ENCODE assay signal across 23 cellular contexts in the genomic region with DNA sequence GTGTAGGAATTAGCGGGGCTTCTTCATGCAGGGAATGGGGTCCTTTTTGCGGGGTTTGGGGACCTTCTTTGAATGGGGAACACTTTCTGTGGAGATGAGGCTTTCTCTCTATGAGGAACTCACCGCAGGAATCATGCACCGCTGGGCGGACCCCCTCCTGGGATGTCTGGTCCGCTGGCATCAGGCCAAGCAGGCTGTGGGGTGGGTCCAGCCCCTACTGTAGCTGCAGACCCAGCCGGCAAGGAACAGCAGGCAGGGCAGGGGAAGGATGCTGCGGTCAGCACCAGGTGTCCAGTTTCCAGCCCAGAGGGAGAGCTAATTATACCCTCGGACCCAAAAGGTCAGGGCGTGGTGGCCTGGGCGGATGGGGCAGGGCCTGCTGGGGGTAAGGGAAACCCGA. TPM values are rescaled to one million over a fixed set of nuclear protein-coding genes. Genes with fewer than 3 reads are reported as not detected.
A peak's percentile ranks its signal among the peaks of the same experiment; 100 is the strongest.
DNase-seq lines count a peak whose midpoint lies in the region; FAIRE-seq and TF ChIP-seq lines count a peak whose summit lies in the region.
"Had no signal": no experiment of that assay in that cellular context is flagged by ENCODE, and none has a peak within 500 bp of the region (broad histone marks: within the 10 kb centered on the region; RNA-seq: fewer than 3 reads in every experiment).

No MANE protein-coding gene starts in this region.

- peaks cover 7% of the 10 kb centered on the region; the same call in 1 of the 2 replicates for H3K23me2 ChIP-seq in H1 (ENCODE audit: low read depth, low read length)

- POLR2A ChIA-PET in H1 (lab: Charles Lee; ENCODE audit: partially characterized antibody), result interaction anchor here (1.0 kb wide), 1 partner anchor 29 kb away, joined by 3 read pairs; no protein-coding TSS in a partner anchor

- H3K27me3 ChIP-seq in H1 (replicated peaks in 1 of 4; ENCODE audit: control insufficient read depth in 3 of 4, extremely low read depth in 1 of 4, insufficient read depth in 3 of 4, low read length in 3 of 4), result peaks cover 0 to 9% (median 3%) of the 10 kb centered on the region in 4 experiments; a peak in 4 of 7 replicates
- peaks cover 4 to 29% (median 5%) of the 10 kb centered on the region in 3 donors for H3K27me3 ChIP-seq in skeletal muscle tissue (ENCODE audit: control insufficient read depth in 3 of 3, insufficient read depth in 3 of 3, low read length in 3 of 3)

- no peak for TF ChIP-seq EP300 in H1 (IDR thresholded peaks at IDR 0.05; ENCODE audit: borderline replicate concordance in 1 of 2, low read depth in 2 of 2, low read length in 2 of 2)

- H4K20me1 ChIP-seq in H1 (replicated peaks in 1 of 2; ENCODE audit: control insufficient read depth in 1 of 2, insufficient read depth in 2 of 2, low read length in 2 of 2), result no peaks in the 10 kb centered on the region

- DNase-seq in NCI-H2196 (lab: John Stamatoyannopoulos, UW; ENCODE audit: unreplicated experiment) (peak; percentile 31), NCI-H2196 treated with DMSO at 0.1 percent for 48 hours (lab: John Stamatoyannopoulos, UW; ENCODE audit: unreplicated experiment) (no peak), NCI-H69 (lab: John Stamatoyannopoulos, UW) (peak; percentile 85), H1 (ENCODE audit: low read depth in 1 of 2, low spot score in 2 of 2) (no peak), DMS53 treated with DMSO at 0.1 percent for 48 hours (lab: John Stamatoyannopoulos, UW; ENCODE audit: unreplicated experiment) (no peak), GDM1 (lab: John Stamatoyannopoulos, UW) (no peak), NCI-H82 (lab: John Stamatoyannopoulos, UW) (no peak)
- DNase-seq: activated CD8-positive, alpha-beta memory T cell treated with anti-CD3 and anti-CD28 coated beads, Interleukin-2, amount 10 ng/mL, durations not matched to agents 7 days and 5 days; activated naive CD4-positive, alpha-beta T cell treated with anti-CD3 and anti-CD28 coated beads for 36 hours; CD4-positive, alpha-beta T cell; esophagus squamous epithelium; hippocampal formation; kidney glomerular epithelial cell; MG63; NCI-H446; stimulated activated CD4-positive, alpha-beta T cell treated with anti-CD3 and anti-CD28 coated beads, Interleukin-2, amount 100 ng/mL, for 24 hours had no signal

- no peak for FAIRE-seq in H1 (lab: Jason Lieb, UNC)
- FAIRE-seq: A204.1, G401.6 had no signal

- H3K79me1 ChIP-seq in H1 (ENCODE audit: low read depth, low read length), result no peaks in the 10 kb centered on the region

- H3K79me2 ChIP-seq in H1 (ENCODE audit: control insufficient read depth in 1 of 2, insufficient read depth in 2 of 2, low read length in 2 of 2), result no peaks in the 10 kb centered on the region

- H2BK5ac ChIP-seq in H1 (ENCODE audit: low read depth, low read length), result no peak overlapping the region

- no peaks in the 10 kb centered on the region for H3K36me3 ChIP-seq in H1 (ENCODE audit: control insufficient read depth in 2 of 4, insufficient read depth in 4 of 4, low read length in 3 of 4)
- H3K36me3 ChIP-seq in skeletal muscle tissue (ENCODE audit: control insufficient read depth in 3 of 3, insufficient read depth in 3 of 3, low read length in 3 of 3), result peaks cover 2 to 31% (median 21%) of the 10 kb centered on the region in 3 donors
- H3K36me3 ChIP-seq: esophagus squamous epithelium, MG63, thoracic aorta had no signal

- TF ChIP-seq POLR2A in H1 (IDR thresholded peaks at IDR 0.05; ENCODE audit: control extremely low read depth in 1 of 2, low read depth in 2 of 2, low read length in 2 of 2), result no peak

- H2BK15ac ChIP-seq in H1 (ENCODE audit: low read length), result no peak overlapping the region

- no peak for TF ChIP-seq CTCF in H1 (IDR thresholded peaks at IDR 0.05; ENCODE audit: control extremely low read depth in 1 of 3, insufficient read depth in 1 of 3, low read depth in 1 of 3, low read length in 3 of 3)

- H2BK120ac ChIP-seq in H1 (replicated peaks; ENCODE audit: low read depth, low read length), result no peak overlapping the region

- H2AFZ ChIP-seq in H1 (ENCODE audit: low read length), result no peak overlapping the region

- H3K18ac ChIP-seq in H1 (ENCODE audit: extremely low read depth, low read length), result no peak overlapping the region

- no peak overlapping the region for H3K27ac ChIP-seq in H1 (ENCODE audit: low read depth, low read length)
- H3K27ac ChIP-seq in skeletal muscle tissue (ENCODE audit: low read depth, low read length), result no peak overlapping the region
- H3K27ac ChIP-seq: esophagus squamous epithelium, thoracic aorta had no signal

- H4K91ac ChIP-seq in H1 (replicated peaks; ENCODE audit: insufficient read length, low read length), result no peak overlapping the region

- H3K9ac ChIP-seq in H1 (replicated peaks in 1 of 4; ENCODE audit: extremely low read depth in 1 of 4, low read depth in 3 of 4, low read length in 3 of 4) (no peak overlapping the region), skeletal muscle tissue (ENCODE audit: low read depth in 1 of 3, low read length in 3 of 3) (peak overlapping the region; percentile 66 to 86 (median 85))

- no peak overlapping the region for H2AK5ac ChIP-seq in H1 (ENCODE audit: low read depth, low read length)

- H2BK20ac ChIP-seq in H1 (ENCODE audit: low read length), result no peak overlapping the region

- H3K4me2 ChIP-seq in H1 (ENCODE audit: insufficient read depth in 1 of 2, low read depth in 2 of 2, low read length in 2 of 2), result no peak overlapping the region

- CTCF ChIA-PET in H1 (lab: Charles Lee; ENCODE audit: partially characterized antibody), result interaction anchor here (1.2 kb wide), 1 partner anchor 102 kb away, joined by 3 read pairs; no protein-coding TSS in a partner anchor

- no peak overlapping the region for H2BK12ac ChIP-seq in H1 (ENCODE audit: low read depth, low read length)

- H3K23ac ChIP-seq in H1 (ENCODE audit: insufficient read length), result no peak overlapping the region

- H4K8ac ChIP-seq in H1 (ENCODE audit: extremely low read depth, insufficient read depth, low read length), result peak overlapping the region; percentile 59; the same call in 1 of the 2 replicates

- no peak overlapping the region for H3K14ac ChIP-seq in H1 (ENCODE audit: insufficient read length)

- 76% methylated on average over 12 of the region's 12 CpGs; no CpG with 5 or more reads in 1 of the 2 experiments for WGBS in H1 (ENCODE audit: extremely low coverage in 1 of 2, insufficient coverage in 1 of 2, insufficient read length in 1 of 2, insufficient replicate concordance in 2 of 2, low coverage in 1 of 2, low lambda C conversion rate in 2 of 2, missing lambda C conversion rate in 1 of 2), 2 experiments

- no peak overlapping the region for H4K5ac ChIP-seq in H1 (ENCODE audit: insufficient read length, low read depth, low read length)

- no peak for TF ChIP-seq RAD21 in H1 (IDR thresholded peaks at IDR 0.05 in 1 of 2, conservative IDR thresholded peaks at IDR 0.05 in 1 of 2; ENCODE audit: low read depth in 2 of 2, low read length in 2 of 2)

- H3K4ac ChIP-seq in H1 (replicated peaks; ENCODE audit: insufficient read length, low read depth, low read length), result no peak overlapping the region

- H3K4me3 ChIP-seq in H1 (ENCODE audit: extremely low read depth in 1 of 4, insufficient read depth in 2 of 4, low read depth in 3 of 4, low read length in 4 of 4) (no peak overlapping the region), skeletal muscle tissue (ENCODE audit: low read length in 3 of 3) (peak overlapping the region; percentile 69 to 82 (median 79))
- H3K4me3 ChIP-seq: esophagus squamous epithelium, MG63, mucosa of descending colon, thoracic aorta had no signal

- H3K56ac ChIP-seq in H1 (replicated peaks; ENCODE audit: insufficient read length, low read depth, low read length), result no peak overlapping the region

- H3K9me3 ChIP-seq in H1 (ENCODE audit: insufficient read depth in 2 of 2, low read depth in 1 of 2, low read length in 1 of 2), result no peaks in the 10 kb centered on the region
- no peaks in the 10 kb centered on the region for H3K9me3 ChIP-seq in skeletal muscle tissue (ENCODE audit: control insufficient read depth in 3 of 3, low read length in 3 of 3)
- H3K9me3 ChIP-seq: esophagus squamous epithelium, MG63, mucosa of descending colon, thoracic aorta had no signal

- H3K4me1 ChIP-seq in H1 (replicated peaks in 1 of 4; ENCODE audit: control insufficient read depth in 3 of 4, insufficient read depth in 4 of 4, low read length in 3 of 4) (peaks cover 2 to 14% (median 9%) of the 10 kb centered on the region in 4 experiments), skeletal muscle tissue (ENCODE audit: control insufficient read depth in 3 of 3, insufficient read depth in 3 of 3, low read length in 3 of 3) (peaks cover 15 to 37% (median 31%) of the 10 kb centered on the region in 3 donors)

RNA-seq across cellular contexts. Expression of a gene that starts 1.8 kb away (rescaled TPM):
- total RNA-seq in H1 (2021; fragmentation: NEBNext Ultra II Directional; extraction: Animal tissue kit (Norgen Biotek cat#: 25700)), result 3.1 and 4.1 TPM in 2 replicates
- polyA plus RNA-seq in H1 (2011; rRNA removed), result 1.8 and 2.7 TPM in 2 replicates
- 3.3 TPM for polyA plus RNA-seq in H1 (2011; cell fraction: cytosol; rRNA removed)
- polyA plus RNA-seq in H1 (2011; cell fraction: nucleus; rRNA removed), result 8.8 TPM
- polyA plus RNA-seq in H1 (2012, experiment 1 of 2), result 1.9 to 7.3 TPM (median 5.3 TPM) in 4 replicates
- polyA plus RNA-seq in H1 (2012, experiment 2 of 2), result 1.5 TPM
- polyA plus RNA-seq in H1 (2013, experiment 1 of 2), result 2.8 TPM
- polyA plus RNA-seq in H1 (2013, experiment 2 of 2), result 3.1 TPM
- polyA minus RNA-seq in H1 (2011; rRNA and poly(A)+ RNA removed), result 2.0 and 2.5 TPM in 2 replicates
- 1.3 TPM for polyA minus RNA-seq in H1 (2011; cell fraction: cytosol; rRNA and poly(A)+ RNA removed)
- polyA minus RNA-seq in H1 (2011; cell fraction: nucleus; rRNA and poly(A)+ RNA removed), result 2.8 TPM
- total RNA-seq in skeletal muscle tissue, result 119 TPM
- total RNA-seq: activated CD8-positive, alpha-beta memory T cell treated with anti-CD3 and anti-CD28 coated beads, Interleukin-2, amount 10 ng/mL, durations not matched to agents 7 days and 5 days; HT-29 had no signal

RNA-seq across cellular contexts. Expression of a gene that starts 15.8 kb away (rescaled TPM):
- total RNA-seq in H1 (2021; fragmentation: NEBNext Ultra II Directional; extraction: Animal tissue kit (Norgen Biotek cat#: 25700)), result 9.6 and 11.1 TPM in 2 replicates
- 11.8 and 17.4 TPM in 2 replicates for polyA plus RNA-seq in H1 (2011; rRNA removed)
- 6.7 TPM for polyA plus RNA-seq in H1 (2011; cell fraction: cytosol; rRNA removed)
- 11.2 TPM for polyA plus RNA-seq in H1 (2011; cell fraction: nucleus; rRNA removed)
- polyA plus RNA-seq in H1 (2012, experiment 1 of 2), result 6.5 to 13.3 TPM (median 10.4 TPM) in 4 replicates
- polyA plus RNA-seq in H1 (2012, experiment 2 of 2), result 7.3 TPM
- polyA plus RNA-seq in H1 (2013, experiment 1 of 2), result 13.0 TPM
- polyA plus RNA-seq in H1 (2013, experiment 2 of 2), result 14.7 TPM
- 3.5 and 5.2 TPM in 2 replicates for polyA minus RNA-seq in H1 (2011; rRNA and poly(A)+ RNA removed)
- 3.7 TPM for polyA minus RNA-seq in H1 (2011; cell fraction: cytosol; rRNA and poly(A)+ RNA removed)
- polyA minus RNA-seq in H1 (2011; cell fraction: nucleus; rRNA and poly(A)+ RNA removed), result 2.6 TPM
- under 0.01 TPM for total RNA-seq in skeletal muscle tissue
- total RNA-seq: dermis microvascular lymphatic vessel endothelial cell, HT-29, thoracic aorta had no signal

RNA-seq across cellular contexts. Expression of a gene that starts 41.8 kb away (rescaled TPM):
- 103 and 105 TPM in 2 replicates for total RNA-seq in H1 (2021; fragmentation: NEBNext Ultra II Directional; extraction: Animal tissue kit (Norgen Biotek cat#: 25700))
- polyA plus RNA-seq in H1 (2011; rRNA removed), result 77.6 and 107 TPM in 2 replicates
- polyA plus RNA-seq in H1 (2011; cell fraction: cytosol; rRNA removed), result 75.9 TPM
- 70.6 TPM for polyA plus RNA-seq in H1 (2011; cell fraction: nucleus; rRNA removed)
- polyA plus RNA-seq in H1 (2012, experiment 1 of 2), result 56.1 to 88.6 TPM (median 80.3 TPM) in 4 replicates
- polyA plus RNA-seq in H1 (2012, experiment 2 of 2), result 93.7 TPM
- polyA plus RNA-seq in H1 (2013, experiment 1 of 2), result 103 TPM
- polyA plus RNA-seq in H1 (2013, experiment 2 of 2), result 124 TPM
- 12.5 and 15.9 TPM in 2 replicates for polyA minus RNA-seq in H1 (2011; rRNA and poly(A)+ RNA removed)
- 45.6 TPM for polyA minus RNA-seq in H1 (2011; cell fraction: cytosol; rRNA and poly(A)+ RNA removed)
- 21.1 TPM for polyA minus RNA-seq in H1 (2011; cell fraction: nucleus; rRNA and poly(A)+ RNA removed)
- total RNA-seq in skeletal muscle tissue, result 29.2 TPM

RNA-seq across cellular contexts. Expression of a gene that starts 42.1 kb away (rescaled TPM):
- 8.1 and 9.1 TPM in 2 replicates for total RNA-seq in H1 (2021; fragmentation: NEBNext Ultra II Directional; extraction: Animal tissue kit (Norgen Biotek cat#: 25700))
- 18.5 and 31.5 TPM in 2 replicates for polyA plus RNA-seq in H1 (2011; rRNA removed)
- 17.2 TPM for polyA plus RNA-seq in H1 (2011; cell fraction: cytosol; rRNA removed)
- 18.7 TPM for polyA plus RNA-seq in H1 (2011; cell fraction: nucleus; rRNA removed)
- 6.0 to 10.7 TPM (median 8.0 TPM) in 4 replicates for polyA plus RNA-seq in H1 (2012, experiment 1 of 2)
- polyA plus RNA-seq in H1 (2012, experiment 2 of 2), result 10.8 TPM
- 10.7 TPM for polyA plus RNA-seq in H1 (2013, experiment 1 of 2)
- polyA plus RNA-seq in H1 (2013, experiment 2 of 2), result 10.1 TPM
- 1.7 and 2.5 TPM in 2 replicates for polyA minus RNA-seq in H1 (2011; rRNA and poly(A)+ RNA removed)
- polyA minus RNA-seq in H1 (2011; cell fraction: cytosol; rRNA and poly(A)+ RNA removed), result 5.8 TPM
- polyA minus RNA-seq in H1 (2011; cell fraction: nucleus; rRNA and poly(A)+ RNA removed), result 4.2 TPM
- total RNA-seq in skeletal muscle tissue, result 0.52 TPM
- total RNA-seq: activated CD8-positive, alpha-beta memory T cell treated with anti-CD3 and anti-CD28 coated beads, Interleukin-2, amount 10 ng/mL, durations not matched to agents 7 days and 5 days had no signal

RNA-seq across cellular contexts. Expression of a gene that starts 50.4 kb away (rescaled TPM):
- total RNA-seq in H1 (2021; fragmentation: NEBNext Ultra II Directional; extraction: Animal tissue kit (Norgen Biotek cat#: 25700)), result 141 and 149 TPM in 2 replicates
- 142 and 191 TPM in 2 replicates for polyA plus RNA-seq in H1 (2011; rRNA removed)
- polyA plus RNA-seq in H1 (2011; cell fraction: cytosol; rRNA removed), result 136 TPM
- 435 TPM for polyA plus RNA-seq in H1 (2011; cell fraction: nucleus; rRNA removed)
- polyA plus RNA-seq in H1 (2012, experiment 1 of 2), result 86.1 to 170 TPM (median 149 TPM) in 4 replicates
- 109 TPM for polyA plus RNA-seq in H1 (2012, experiment 2 of 2)
- polyA plus RNA-seq in H1 (2013, experiment 1 of 2), result 81.0 TPM
- 72.1 TPM for polyA plus RNA-seq in H1 (2013, experiment 2 of 2)
- 57.8 and 65.0 TPM in 2 replicates for polyA minus RNA-seq in H1 (2011; rRNA and poly(A)+ RNA removed)
- polyA minus RNA-seq in H1 (2011; cell fraction: cytosol; rRNA and poly(A)+ RNA removed), result 137 TPM
- 137 TPM for polyA minus RNA-seq in H1 (2011; cell fraction: nucleus; rRNA and poly(A)+ RNA removed)
- total RNA-seq in skeletal muscle tissue, result 19.8 TPM

Comparison
In these comparisons a context has a peak if more than half of its experiments do, and no peak if none do; other contexts are left out.
1. DNase-seq: peak in NCI-H2196 (single experiment) and NCI-H69 (single experiment); none in NCI-H2196 treated with DMSO at 0.1 percent for 48 hours (single experiment), H1 (0 of 2), DMS53 treated with DMSO at 0.1 percent for 48 hours (single experiment), GDM1 (single experiment) and NCI-H82 (single experiment).
2. H3K4me3 ChIP-seq: peak in skeletal muscle tissue (3 of 3); none in H1 (0 of 4).
3. H3K9ac ChIP-seq: peak in skeletal muscle tissue (3 of 3); none in H1 (0 of 4).
4. RNA of a gene that starts 1.8 kb away (total RNA-seq): 119 TPM in skeletal muscle tissue (single experiment); 3.1 to 4.1 TPM in H1; every median in the first group is over 10 times any median in the second.
5. RNA of a gene that starts 15.8 kb away (total RNA-seq): 9.6 to 11.1 TPM in H1; under 0.01 TPM in skeletal muscle tissue (single experiment); every median in the first group is over 10 times any median in the second.